In the genomic region with DNA sequence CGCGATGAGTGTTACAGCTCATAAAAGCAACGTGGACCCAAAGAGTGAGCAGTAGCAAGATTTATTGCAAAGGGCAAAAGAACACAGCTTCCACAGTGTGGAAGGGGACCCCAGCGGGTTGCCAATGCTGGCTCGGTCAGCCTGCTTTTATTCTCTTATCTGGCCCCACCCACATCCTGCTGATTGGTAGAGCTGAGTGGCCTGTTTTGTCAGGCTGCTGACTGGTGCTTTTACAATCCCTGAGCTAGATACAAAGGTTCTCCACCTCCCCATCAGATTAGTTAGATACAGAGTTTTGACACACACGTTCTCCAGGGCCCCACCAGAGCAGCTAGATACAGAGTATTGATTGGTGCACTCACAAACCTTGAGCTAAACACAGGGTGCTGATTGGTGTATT, we compare ENCODE assay signal across 5 cellular contexts. TPM values are rescaled to one million over a fixed set of nuclear protein-coding genes. Genes with fewer than 3 reads are reported as not detected.
"Had no signal": no experiment of that assay in that cellular context is flagged by ENCODE, and none has a peak within 500 bp of the region (broad histone marks: within the 10 kb centered on the region; RNA-seq: fewer than 3 reads in every experiment).

No MANE protein-coding gene starts in this region.

RNA-seq across cellular contexts. Expression of a gene that starts 39.7 kb away (rescaled TPM):
- total RNA-seq: naive thymus-derived CD4-positive, alpha-beta T cell; natural killer cell; omental fat pad; posterior vena cava; spleen had no signal
